ENCODE assay signal across 27 cellular contexts in the genomic region with DNA sequence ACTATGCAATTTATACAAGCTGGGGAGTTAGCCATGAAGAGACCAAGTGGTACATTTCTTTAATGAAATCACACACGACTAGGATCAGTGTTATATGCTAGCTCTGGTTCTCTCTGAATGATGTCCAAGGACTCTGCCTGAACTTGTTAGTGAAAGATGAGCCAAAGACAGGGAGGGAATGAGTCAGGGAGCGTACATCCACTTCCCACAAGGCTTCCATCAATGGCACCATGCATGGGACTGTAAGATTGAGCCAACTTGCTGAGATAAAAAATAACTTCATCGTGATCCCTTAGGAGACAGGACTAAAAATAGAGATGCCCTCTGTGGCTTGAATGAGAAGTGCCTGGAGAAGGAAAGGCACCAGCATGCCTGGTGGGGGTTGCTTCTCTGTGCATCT.
DNase-seq lines count a peak whose midpoint lies in the region; ATAC-seq, FAIRE-seq and TF ChIP-seq lines count a peak whose summit lies in the region.
"Had no signal": no experiment of that assay in that cellular context is flagged by ENCODE, and none has a peak within 500 bp of the region (broad histone marks: within the 10 kb centered on the region; RNA-seq: fewer than 3 reads in every experiment).

No MANE protein-coding gene starts in this region.

- WGBS in endodermal cell (ENCODE audit: insufficient coverage in 1 of 2, insufficient read length in 1 of 2), 2 experiments: 76 to 77% methylated on average over 2 to 3 of the region's 3 CpGs

- peaks cover 2% of the 10 kb centered on the region for H3K36me3 Mint-ChIP-seq in endodermal cell (ENCODE audit: low read depth)
- H3K36me3 Mint-ChIP-seq in CD4-positive, alpha-beta T cell (ENCODE audit: low read depth): no peaks in the 10 kb centered on the region
- H3K36me3 Mint-ChIP-seq in natural killer cell treated with Interleukin-12 subunit alpha and Interleukin-12 subunit beta and Interleukin-15 and Interleukin-18, amount 100 ng/mL, for 72 hours: no peaks in the 10 kb centered on the region
- H3K36me3 Mint-ChIP-seq: CD8-positive, alpha-beta T cell had no signal

- H3K9me3 ChIP-seq in MG63: no peaks in the 10 kb centered on the region
- peaks cover 93% of the 10 kb centered on the region for H3K9me3 ChIP-seq in endodermal cell (ENCODE audit: control insufficient read depth, low read length)
- H3K9me3 ChIP-seq in CD4-positive, alpha-beta T cell (ENCODE audit: control insufficient read depth, low read length): peaks cover 6% of the 10 kb centered on the region
- H3K9me3 ChIP-seq: A549 had no signal

- CTCF ChIA-PET in CD4-positive, alpha-beta T cell (lab: Charles Lee): no interaction called here
- CTCF ChIA-PET in RWPE1 (lab: Yijun Ruan, JAX): no interaction called here

- H3K27ac Mint-ChIP-seq in endodermal cell: no peak overlapping the region
- no peak overlapping the region for H3K27ac Mint-ChIP-seq in CD4-positive, alpha-beta T cell
- H3K27ac Mint-ChIP-seq in natural killer cell treated with Interleukin-12 subunit alpha and Interleukin-12 subunit beta and Interleukin-15 and Interleukin-18, amount 100 ng/mL, for 72 hours: no peak overlapping the region
- H3K27ac Mint-ChIP-seq: CD8-positive, alpha-beta T cell; H9 had no signal

- H3K4me1 Mint-ChIP-seq in endodermal cell: no peaks in the 10 kb centered on the region
- no peaks in the 10 kb centered on the region for H3K4me1 Mint-ChIP-seq in CD4-positive, alpha-beta T cell (ENCODE audit: low read depth)
- no peaks in the 10 kb centered on the region for H3K4me1 Mint-ChIP-seq in natural killer cell treated with Interleukin-12 subunit alpha and Interleukin-12 subunit beta and Interleukin-15 and Interleukin-18, amount 100 ng/mL, for 72 hours (ENCODE audit: low read depth in 2 of 2)
- H3K4me1 Mint-ChIP-seq: H9 had no signal

- H3K27me3 ChIP-seq in MG63 (no peaks in the 10 kb centered on the region), endodermal cell (ENCODE audit: control insufficient read depth, insufficient read depth, low read length, poor library complexity, severe bottlenecking) (no peaks in the 10 kb centered on the region)
- no peaks in the 10 kb centered on the region for H3K27me3 ChIP-seq in CD4-positive, alpha-beta T cell (ENCODE audit: control insufficient read depth, insufficient read depth, low read length)
- H3K27me3 ChIP-seq: BLaER1 had no signal

- TF ChIP-seq CTCF in endodermal cell (conservative IDR thresholded peaks at IDR 0.05) (no peak), D721Med (IDR thresholded peaks at IDR 0.05; ENCODE audit: insufficient read depth, missing control alignments) (no peak), RWPE1 (conservative IDR thresholded peaks at IDR 0.05; ENCODE audit: low read depth) (no peak)
- no peak for TF ChIP-seq CTCF in CD4-positive, alpha-beta T cell (IDR thresholded peaks at IDR 0.05)

- intact Hi-C loops in left ventricle myocardium superior (cut with micrococcal nuclease): no loop called here
- intact Hi-C loops in CD4-positive, alpha-beta T cell (cut with DNase I, micrococcal nuclease): no loop called here

- H3K9me3 Mint-ChIP-seq in endodermal cell: peaks cover 95% of the 10 kb centered on the region
- H3K9me3 Mint-ChIP-seq in CD4-positive, alpha-beta T cell: peaks cover 9% of the 10 kb centered on the region
- peaks cover 32% of the 10 kb centered on the region for H3K9me3 Mint-ChIP-seq in natural killer cell treated with Interleukin-12 subunit alpha and Interleukin-12 subunit beta and Interleukin-15 and Interleukin-18, amount 100 ng/mL, for 72 hours

- no peaks in the 10 kb centered on the region for H3K27me3 Mint-ChIP-seq in endodermal cell (ENCODE audit: insufficient read depth)
- H3K27me3 Mint-ChIP-seq in CD4-positive, alpha-beta T cell: no peaks in the 10 kb centered on the region
- peaks cover 0 to 2% of the 10 kb centered on the region in 2 donors for H3K27me3 Mint-ChIP-seq in natural killer cell treated with Interleukin-12 subunit alpha and Interleukin-12 subunit beta and Interleukin-15 and Interleukin-18, amount 100 ng/mL, for 72 hours

- H3K9ac ChIP-seq in endodermal cell (ENCODE audit: extremely low read depth, low read length, poor library complexity, severe bottlenecking): no peak overlapping the region
- H3K9ac ChIP-seq: BLaER1 had no signal

- POLR2A ChIA-PET in CD4-positive, alpha-beta T cell (lab: Charles Lee): no interaction called here
- POLR2A ChIA-PET in RWPE1 (lab: Yijun Ruan, JAX; ENCODE audit: low non-redundant PET): no interaction called here

- no peaks in the 10 kb centered on the region for H3K4me1 ChIP-seq in endodermal cell (ENCODE audit: control insufficient read depth, insufficient read depth, low read length)
- H3K4me1 ChIP-seq: A549, BLaER1 had no signal

- no peak overlapping the region for H3K4me3 ChIP-seq in MG63
- no peak overlapping the region for H3K4me3 ChIP-seq in endodermal cell (ENCODE audit: low read length)
- H3K4me3 ChIP-seq: A549, BLaER1, GM12878 had no signal

- ATAC-seq in left ventricle myocardium superior: peak; percentile 65
- ATAC-seq in CD4-positive, alpha-beta T cell (ENCODE audit: poor library complexity): no peak
- ATAC-seq in natural killer cell treated with Interleukin-12 subunit alpha and Interleukin-12 subunit beta and Interleukin-15 and Interleukin-18, amount 100 ng/mL, for 72 hours: no peak
- ATAC-seq: A549; CD8-positive, alpha-beta T cell; GM12878 had no signal

- no peak overlapping the region for H3K4me3 Mint-ChIP-seq in endodermal cell
- no peak overlapping the region for H3K4me3 Mint-ChIP-seq in CD4-positive, alpha-beta T cell
- H3K4me3 Mint-ChIP-seq in natural killer cell treated with Interleukin-12 subunit alpha and Interleukin-12 subunit beta and Interleukin-15 and Interleukin-18, amount 100 ng/mL, for 72 hours: no peak overlapping the region
- H3K4me3 Mint-ChIP-seq: CD8-positive, alpha-beta T cell; H9 had no signal

- no peak for FAIRE-seq in D721Med (lab: Jason Lieb, UNC)
- FAIRE-seq: A549, GM12878, GM19239, RCC 7860 had no signal

- H3K27ac ChIP-seq in endodermal cell (ENCODE audit: low read depth, low read length) (no peak overlapping the region), RWPE1 (no peak overlapping the region)
- no peak overlapping the region for H3K27ac ChIP-seq in CD4-positive, alpha-beta T cell (ENCODE audit: low read depth, low read length)
- H3K27ac ChIP-seq: A549, BLaER1, HL-60 had no signal

- no peaks in the 10 kb centered on the region for H3K36me3 ChIP-seq in MG63
- no peaks in the 10 kb centered on the region for H3K36me3 ChIP-seq in endodermal cell (ENCODE audit: control insufficient read depth, insufficient read depth, low read length)
- H3K36me3 ChIP-seq: BLaER1 had no signal

- DNase-seq in MG63: peak; percentile 49
- DNase-seq in endodermal cell: peak; percentile 5
- no peak for DNase-seq in left ventricle myocardium superior
- peak; percentile 11 for DNase-seq in pons (ENCODE audit: low spot score)
- no peak for DNase-seq in CD4-positive, alpha-beta T cell
- DNase-seq in natural killer cell treated with Interleukin-12 subunit alpha and Interleukin-12 subunit beta and Interleukin-15 and Interleukin-18, amount 100 ng/mL, for 72 hours (ENCODE audit: low spot score): no peak
- DNase-seq in D721Med (ENCODE audit: insufficient read length, low spot score): no peak
- no peak for DNase-seq in RWPE1 (ENCODE audit: low spot score)
- DNase-seq: Calu3; CD8-positive, alpha-beta T cell; DMS53; EL; H9; IMR-90; Karpas-422; NCI-H1092 treated with DMSO at 0.1 percent for 48 hours; NCI-H146; NCI-H2081; NCI-H510A; NCI-H748 treated with DMSO at 0.1 percent for 48 hours; SHP77 treated with DMSO at 0.1 percent for 48 hours had no signal

Comparison
In these comparisons a context has a peak if more than half of its experiments do, and no peak if none do; other contexts are left out.
1. DNase-seq: peak in MG63 (single experiment), endodermal cell (single experiment) and pons (single experiment); none in left ventricle myocardium superior (single experiment), CD4-positive, alpha-beta T cell (0 of 10), natural killer cell treated with Interleukin-12 subunit alpha and Interleukin-12 subunit beta and Interleukin-15 and Interleukin-18, amount 100 ng/mL, for 72 hours (single experiment), D721Med (single experiment) and RWPE1 (single experiment).